ENCODE assay signal across 2 cellular contexts in genomic region chr2:204175552-204176271, GRCh38.
TF ChIP-seq lines count a peak whose summit lies in the region.

No MANE protein-coding gene starts in this region.

TF ChIP-seq in GM23338, 12 proteins besides CTCF, POLR2A, EP300 and RAD21:
- TF ChIP-seq ZNF462 (CRISPR knock-in tag; IDR thresholded peaks at IDR 0.05) = no peak
- no peak for TF ChIP-seq ZNF331 (CRISPR knock-in tag; IDR thresholded peaks at IDR 0.05; ENCODE audit: low read depth)
- no peak for TF ChIP-seq CREB1 (CRISPR knock-in tag; IDR thresholded peaks at IDR 0.05; ENCODE audit: low read depth)
- no peak for TF ChIP-seq REST (IDR thresholded peaks at IDR 0.05; ENCODE audit: unreplicated experiment)
- TF ChIP-seq ETS1 (IDR thresholded peaks at IDR 0.05) = no peak
- TF ChIP-seq EZH2phosphoT487 (IDR thresholded peaks at IDR 0.05; ENCODE audit: unreplicated experiment) = no peak
- no peak for TF ChIP-seq ZNF114 (CRISPR knock-in tag; IDR thresholded peaks at IDR 0.05)
- no peak for TF ChIP-seq EZH2 (IDR thresholded peaks at IDR 0.05; ENCODE audit: low read depth, unreplicated experiment)
- TF ChIP-seq NANOG (IDR thresholded peaks at IDR 0.05; ENCODE audit: borderline replicate concordance) = no peak
- TF ChIP-seq JUNB (IDR thresholded peaks at IDR 0.05; ENCODE audit: unreplicated experiment) = no peak
- TF ChIP-seq STAT1 (IDR thresholded peaks at IDR 0.05; ENCODE audit: unreplicated experiment) = no peak
- TF ChIP-seq POLR2AphosphoS5 (IDR thresholded peaks at IDR 0.05; ENCODE audit: low read depth) = no peak

TF ChIP-seq in SK-N-SH, 30 proteins besides CTCF, POLR2A, EP300 and RAD21:
- TF ChIP-seq IRF3 (IDR thresholded peaks at IDR 0.05; ENCODE audit: low read depth, low read length) (no peak), TEAD4 (IDR thresholded peaks at IDR 0.05; ENCODE audit: borderline replicate concordance, insufficient read depth) (peak; percentile 60; the same call in 1 of the 2 replicates), SMC3 (IDR thresholded peaks at IDR 0.05; ENCODE audit: low read depth, low read length) (no peak), RCOR1 (IDR thresholded peaks at IDR 0.05; ENCODE audit: low read length) (peak; percentile 94), FOXJ3 (CRISPR knock-in tag; IDR thresholded peaks at IDR 0.05) (peak; percentile 80), ZBTB33 (IDR thresholded peaks at IDR 0.05; ENCODE audit: borderline replicate concordance, low read depth) (no peak), TAF1 (IDR thresholded peaks at IDR 0.05; ENCODE audit: borderline replicate concordance, low read depth, low read length) (no peak), NRF1 (IDR thresholded peaks at IDR 0.05; ENCODE audit: low read depth, low read length) (no peak), RFX5 (IDR thresholded peaks at IDR 0.05; ENCODE audit: low read length) (no peak), ELF1 (IDR thresholded peaks at IDR 0.05) (no peak), YY1 (IDR thresholded peaks at IDR 0.05; ENCODE audit: low read depth) (no peak), EZH2phosphoT487 (IDR thresholded peaks at IDR 0.05; ENCODE audit: borderline replicate concordance, low read depth) (no peak), JUND (IDR thresholded peaks at IDR 0.05) (no peak), RXRA (IDR thresholded peaks at IDR 0.05; ENCODE audit: borderline replicate concordance, low read depth) (no peak), USF1 (IDR thresholded peaks at IDR 0.05; ENCODE audit: borderline replicate concordance, low read depth) (no peak), GATA2 (CRISPR knock-in tag; IDR thresholded peaks at IDR 0.05) (peak; percentile 96), SIN3A (IDR thresholded peaks at IDR 0.05; ENCODE audit: borderline replicate concordance, low read depth, low read length) (no peak), CHD2 (IDR thresholded peaks at IDR 0.05; ENCODE audit: low read length, partially characterized antibody) (peak; percentile 70), PBX3 (IDR thresholded peaks at IDR 0.05) (no peak), POLR2AphosphoS5 (IDR thresholded peaks at IDR 0.05; ENCODE audit: low read depth, low read length) (peak; percentile 47), REST (IDR thresholded peaks at IDR 0.05; ENCODE audit: low read depth, low read length) (no peak), USF2 (IDR thresholded peaks at IDR 0.05; ENCODE audit: borderline replicate concordance, low read depth, low read length) (no peak), MXI1 (IDR thresholded peaks at IDR 0.05; ENCODE audit: low read depth, low read length) (no peak), NFIC (IDR thresholded peaks at IDR 0.05; ENCODE audit: borderline replicate concordance) (0 out of 2 replicates have a peak, but pooled peaks have one; percentile 8), GABPA (IDR thresholded peaks at IDR 0.05; ENCODE audit: low read depth) (no peak), TCF12 (IDR thresholded peaks at IDR 0.05) (peak; percentile 70), FOSL2 (IDR thresholded peaks at IDR 0.05; ENCODE audit: borderline replicate concordance, low read depth) (no peak), FOXM1 (IDR thresholded peaks at IDR 0.05; ENCODE audit: low read depth) (no peak), MAX (IDR thresholded peaks at IDR 0.05; ENCODE audit: low read depth) (no peak), MEF2A (IDR thresholded peaks at IDR 0.05; ENCODE audit: borderline replicate concordance, low read depth) (no peak)
